ENCODE assay signal across 31 cellular contexts in genomic region chr15:57893075-57893474, GRCh38.
"Had no signal": no experiment of that assay in that cellular context is flagged by ENCODE, and none has a peak within 500 bp of the region (broad histone marks: within the 10 kb centered on the region; RNA-seq: fewer than 3 reads in every experiment).

No MANE protein-coding gene starts in this region.

- H3K27ac ChIP-seq: adrenal gland, brain microvascular endothelial cell, colonic mucosa, epithelial cell of prostate, esophagus squamous epithelium, gastroesophageal sphincter, heart right ventricle had no signal

- H3K27ac Mint-ChIP-seq: activated CD4-positive, alpha-beta memory T cell treated with anti-CD3 and anti-CD28 coated beads for 36 hours; activated CD4-positive, alpha-beta T cell treated with anti-CD3 and anti-CD28 coated beads for 36 hours; activated CD4-positive, alpha-beta T cell treated with anti-CD3 and anti-CD28 coated beads, Interleukin-2, amount 10 ng/mL, durations not matched to agents 24 days and 14 days; activated CD8-positive, alpha-beta memory T cell treated with anti-CD3 and anti-CD28 coated beads, Interleukin-2, amount 10 ng/mL, durations not matched to agents 7 days and 5 days; activated CD8-positive, alpha-beta T cell treated with anti-CD3 and anti-CD28 coated beads, Interleukin-2, amount 10 ng/mL, durations not matched to agents 7 days and 5 days; activated naive CD4-positive, alpha-beta T cell treated with anti-CD3 and anti-CD28 coated beads for 36 hours; activated naive CD4-positive, alpha-beta T cell treated with anti-CD3 and anti-CD28 coated beads, Interleukin-2, amount 50 U/mL, for 24 hours; activated naive CD8-positive, alpha-beta T cell treated with anti-CD3 and anti-CD28 coated beads for 36 hours; activated naive CD8-positive, alpha-beta T cell treated with anti-CD3 and anti-CD28 coated beads, Interleukin-2, amount 50 U/mL, for 24 hours; activated T-helper 1 cell treated with anti-CD3 and anti-CD28 coated beads, Interleukin-12 subunit alpha, Interleukin-12 subunit beta, Interleukin-2, Interleukin-4 antibody, amounts not matched to agents 30 ng/mL and 10 ng/mL and 1 ng/mL, durations not matched to agents 14 hours and 24 hours and 36 hours; activated T-helper 2 cell treated with anti-CD3 and anti-CD28 coated beads, Interferon-gamma antibody, Interleukin-2, Interleukin-4, amounts not matched to agents 10 μg/mL and 5 μg/mL and 100 μg/mL, durations not matched to agents 14 hours and 24 hours and 36 hours had no signal

- ATAC-seq: activated CD4-positive, alpha-beta T cell treated with anti-CD3 and anti-CD28 coated beads for 36 hours; activated CD8-positive, alpha-beta memory T cell treated with anti-CD3 and anti-CD28 coated beads, Interleukin-2, amount 10 ng/mL, durations not matched to agents 7 days and 5 days; activated CD8-positive, alpha-beta T cell treated with anti-CD3 and anti-CD28 coated beads, Interleukin-2, amount 10 ng/mL, durations not matched to agents 7 days and 5 days; activated naive CD8-positive, alpha-beta T cell treated with anti-CD3 and anti-CD28 coated beads, Interleukin-2, amount 50 U/mL, for 24 hours; gastroesophageal sphincter; heart right ventricle had no signal

- H3K9me3 Mint-ChIP-seq: activated CD4-positive, alpha-beta memory T cell treated with anti-CD3 and anti-CD28 coated beads for 36 hours; activated CD4-positive, alpha-beta T cell treated with anti-CD3 and anti-CD28 coated beads, Interleukin-2, amount 10 ng/mL, durations not matched to agents 24 days and 14 days; activated naive CD4-positive, alpha-beta T cell treated with anti-CD3 and anti-CD28 coated beads for 36 hours; activated naive CD4-positive, alpha-beta T cell treated with anti-CD3 and anti-CD28 coated beads, Interleukin-2, amount 50 U/mL, for 24 hours; activated naive CD8-positive, alpha-beta T cell treated with anti-CD3 and anti-CD28 coated beads for 36 hours; activated naive CD8-positive, alpha-beta T cell treated with anti-CD3 and anti-CD28 coated beads, Interleukin-2, amount 50 U/mL, for 24 hours; activated T-helper 1 cell treated with anti-CD3 and anti-CD28 coated beads, Interleukin-12 subunit alpha, Interleukin-12 subunit beta, Interleukin-2, Interleukin-4 antibody, amounts not matched to agents 30 ng/mL and 10 ng/mL and 1 ng/mL, durations not matched to agents 14 hours and 24 hours and 36 hours; activated T-helper 2 cell treated with anti-CD3 and anti-CD28 coated beads, Interferon-gamma antibody, Interleukin-2, Interleukin-4, amounts not matched to agents 10 μg/mL and 5 μg/mL and 100 μg/mL, durations not matched to agents 14 hours and 24 hours and 36 hours; central memory CD8-positive, alpha-beta T cell had no signal

- FAIRE-seq: bronchial epithelial cell had no signal

- H3K36me3 Mint-ChIP-seq: activated CD4-positive, alpha-beta memory T cell treated with anti-CD3 and anti-CD28 coated beads for 36 hours; activated CD8-positive, alpha-beta memory T cell treated with anti-CD3 and anti-CD28 coated beads, Interleukin-2, amount 10 ng/mL, durations not matched to agents 7 days and 5 days; activated naive CD4-positive, alpha-beta T cell treated with anti-CD3 and anti-CD28 coated beads, Interleukin-2, amount 50 U/mL, for 24 hours; activated naive CD8-positive, alpha-beta T cell treated with anti-CD3 and anti-CD28 coated beads for 36 hours had no signal

- H3K4me3 Mint-ChIP-seq: activated CD4-positive, alpha-beta memory T cell treated with anti-CD3 and anti-CD28 coated beads for 36 hours; activated CD4-positive, alpha-beta T cell treated with anti-CD3 and anti-CD28 coated beads for 36 hours; activated CD4-positive, alpha-beta T cell treated with anti-CD3 and anti-CD28 coated beads, Interleukin-2, amount 10 ng/mL, durations not matched to agents 24 days and 14 days; activated CD8-positive, alpha-beta memory T cell treated with anti-CD3 and anti-CD28 coated beads, Interleukin-2, amount 10 ng/mL, durations not matched to agents 7 days and 5 days; activated CD8-positive, alpha-beta T cell treated with anti-CD3 and anti-CD28 coated beads, Interleukin-2, amount 10 ng/mL, durations not matched to agents 7 days and 5 days; activated naive CD4-positive, alpha-beta T cell treated with anti-CD3 and anti-CD28 coated beads for 36 hours; activated naive CD4-positive, alpha-beta T cell treated with anti-CD3 and anti-CD28 coated beads, Interleukin-2, amount 50 U/mL, for 24 hours; activated naive CD8-positive, alpha-beta T cell treated with anti-CD3 and anti-CD28 coated beads for 36 hours; activated naive CD8-positive, alpha-beta T cell treated with anti-CD3 and anti-CD28 coated beads, Interleukin-2, amount 50 U/mL, for 24 hours; activated T-helper 1 cell treated with anti-CD3 and anti-CD28 coated beads, Interleukin-12 subunit alpha, Interleukin-12 subunit beta, Interleukin-2, Interleukin-4 antibody, amounts not matched to agents 30 ng/mL and 10 ng/mL and 1 ng/mL, durations not matched to agents 14 hours and 24 hours and 36 hours; central memory CD8-positive, alpha-beta T cell had no signal

- H3K36me3 ChIP-seq: adrenal gland, brain microvascular endothelial cell, colonic mucosa, esophagus squamous epithelium, gastroesophageal sphincter, heart right ventricle had no signal

- H3K4me3 ChIP-seq: adrenal gland, colonic mucosa, esophagus squamous epithelium, gastroesophageal sphincter, heart right ventricle had no signal

- H3K9me3 ChIP-seq: adrenal gland, colonic mucosa, esophagus squamous epithelium had no signal

- H3K4me1 ChIP-seq: adrenal gland, colonic mucosa, esophagus squamous epithelium, gastroesophageal sphincter, heart right ventricle had no signal

- H3K27me3 ChIP-seq: adrenal gland, brain microvascular endothelial cell, colonic mucosa, heart right ventricle had no signal

- DNase-seq: activated CD4-positive, alpha-beta memory T cell treated with anti-CD3 and anti-CD28 coated beads for 36 hours; activated CD4-positive, alpha-beta T cell treated with anti-CD3 and anti-CD28 coated beads for 36 hours; activated CD4-positive, alpha-beta T cell treated with anti-CD3 and anti-CD28 coated beads, Interleukin-2, amount 10 ng/mL, durations not matched to agents 24 days and 14 days; activated CD4-positive, CD25-positive, alpha-beta regulatory T cell; activated CD4-positive, CD25-positive, alpha-beta regulatory T cell treated with anti-CD3 and anti-CD28 coated beads, Interleukin-2, amount 50 U/mL, for 72 hours; activated CD8-positive, alpha-beta memory T cell treated with anti-CD3 and anti-CD28 coated beads, Interleukin-2, amount 10 ng/mL, durations not matched to agents 7 days and 5 days; activated CD8-positive, alpha-beta memory T cell treated with anti-CD3 and anti-CD28 coated beads, Interleukin-2, amount 50 U/mL, for 4 hours; activated CD8-positive, alpha-beta T cell treated with anti-CD3 and anti-CD28 coated beads, Interleukin-2, amount 10 ng/mL, durations not matched to agents 7 days and 5 days; activated effector memory CD4-positive, alpha-beta T cell treated with anti-CD3 and anti-CD28 coated beads, Interleukin-2, amount 50 U/mL, for 16 hours; activated naive CD4-positive, alpha-beta T cell treated with anti-CD3 and anti-CD28 coated beads for 36 hours; activated naive CD8-positive, alpha-beta T cell treated with anti-CD3 and anti-CD28 coated beads for 36 hours; activated naive CD8-positive, alpha-beta T cell treated with anti-CD3 and anti-CD28 coated beads, Interleukin-2, amount 50 U/mL, for 24 hours; activated T-cell treated with anti-CD3 and anti-CD28 coated beads, Interleukin-2, amount 50 U/mL, for 1 hour; activated T-cell treated with anti-CD3 and anti-CD28 coated beads, Interleukin-2, amount 50 U/mL, for 48 hours; adrenal gland; amygdala; aorta; brain microvascular endothelial cell; colonic mucosa; effector CD8-positive, alpha-beta T cell; esophagus squamous epithelium; foreskin melanocyte; heart right ventricle; T-helper 2 cell had no signal

- H3K4me1 Mint-ChIP-seq: activated CD4-positive, alpha-beta T cell treated with anti-CD3 and anti-CD28 coated beads for 36 hours; activated CD4-positive, alpha-beta T cell treated with anti-CD3 and anti-CD28 coated beads, Interleukin-2, amount 10 ng/mL, durations not matched to agents 24 days and 14 days; activated CD8-positive, alpha-beta memory T cell treated with anti-CD3 and anti-CD28 coated beads, Interleukin-2, amount 10 ng/mL, durations not matched to agents 7 days and 5 days; activated naive CD4-positive, alpha-beta T cell treated with anti-CD3 and anti-CD28 coated beads, Interleukin-2, amount 50 U/mL, for 24 hours; activated naive CD8-positive, alpha-beta T cell treated with anti-CD3 and anti-CD28 coated beads for 36 hours; activated naive CD8-positive, alpha-beta T cell treated with anti-CD3 and anti-CD28 coated beads, Interleukin-2, amount 50 U/mL, for 24 hours; central memory CD8-positive, alpha-beta T cell had no signal
